27 cellular contexts compared by ENCODE assay signal in the genomic region with DNA sequence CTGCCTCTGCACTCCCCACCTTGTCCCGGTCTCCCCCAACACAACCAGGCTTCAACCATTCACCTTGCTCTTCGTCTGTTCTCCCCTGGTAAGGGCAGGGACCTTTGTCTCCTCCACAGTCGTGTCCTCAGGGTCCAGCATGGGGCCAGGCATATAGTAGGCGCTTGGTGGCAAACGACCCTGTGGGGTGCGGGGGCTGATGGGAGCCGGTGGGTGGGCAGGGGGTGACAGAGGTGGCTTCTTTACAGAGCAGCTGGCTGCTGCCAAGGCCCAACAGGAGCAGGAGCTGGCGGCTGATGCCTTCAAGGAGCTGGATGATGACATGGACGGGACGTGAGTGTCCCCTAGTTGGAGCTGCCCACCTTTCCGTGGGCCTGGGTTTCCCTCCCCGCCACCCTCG. TPM values are rescaled to one million over a fixed set of nuclear protein-coding genes. Genes with fewer than 3 reads are reported as not detected.
A peak's percentile ranks its signal among the peaks of the same experiment; 100 is the strongest.
DNase-seq lines count a peak whose midpoint lies in the region; TF ChIP-seq lines count a peak whose summit lies in the region.
"Had no signal": no experiment of that assay in that cellular context is flagged by ENCODE, and none has a peak within 500 bp of the region (broad histone marks: within the 10 kb centered on the region; RNA-seq: fewer than 3 reads in every experiment).

No MANE protein-coding gene starts in this region.

- H3K4me1 Mint-ChIP-seq in MCF 10A (ENCODE audit: insufficient read depth, unreplicated experiment), result peaks cover 5% of the 10 kb centered on the region

- no peak overlapping the region for H4K91ac ChIP-seq in neuronal stem cell (ENCODE audit: low read depth, low read length, poor library complexity)

- H3K27ac ChIP-seq in mammary epithelial cell (ENCODE audit: insufficient read depth, low read depth, low read length) (no peak overlapping the region), breast epithelium (peak overlapping the region; percentile 80 to 83), neuronal stem cell (replicated peaks; ENCODE audit: low read length) (no peak overlapping the region)
- H3K27ac ChIP-seq: HL-60, SK-N-MC had no signal

- POLR2A ChIA-PET in MCF 10A (lab: Yijun Ruan, JAX), result no interaction called here

- H2AFZ ChIP-seq in mammary epithelial cell (ENCODE audit: low read depth, low read length) (no peak overlapping the region), neuronal stem cell (ENCODE audit: low read length) (no peak overlapping the region)

- CTCF ChIA-PET in MCF 10A (lab: Yijun Ruan, JAX) (interaction anchor here (0.6 to 2.3 kb wide), 4 partner anchors 64 to 745 kb away, joined by 3 to 6 read pairs (median 4); no protein-coding TSS in a partner anchor), mammary epithelial cell (lab: Charles Lee; ENCODE audit: low non-redundant PET) (interaction anchor here (0.7 kb wide), 1 partner anchor 36 kb away, joined by 3 read pairs; no protein-coding TSS in a partner anchor)

- in situ Hi-C loops in mammary epithelial cell (cut with MboI; ENCODE audit: low sequenced_read_pairs in 2 of 2), result no loop called here

- dilution Hi-C loops in mammary epithelial cell (cut with HindIII; ENCODE audit: low sequenced_read_pairs), result loop anchor here (5.0 kb wide), 1 partner anchor 43 kb away; no protein-coding TSS in a partner anchor

- H4K20me1 ChIP-seq in mammary epithelial cell (ENCODE audit: insufficient read depth, low read length), result no peaks in the 10 kb centered on the region

- H2BK15ac ChIP-seq in neuronal stem cell (ENCODE audit: low read length), result no peak overlapping the region

- no peak overlapping the region for H2BK5ac ChIP-seq in neuronal stem cell (ENCODE audit: low read length)

- no peak overlapping the region for H2BK120ac ChIP-seq in neuronal stem cell (ENCODE audit: low read depth, low read length)

- intact Hi-C loops in MCF 10A (cut with micrococcal nuclease) (loop anchor here (10.0 kb wide), 1 partner anchor 310 kb away; no protein-coding TSS in a partner anchor), mammary epithelial cell (cut with micrococcal nuclease) (loop anchor here (2.0 to 5.0 kb wide), 2 partner anchors 64 to 308 kb away; no protein-coding TSS in a partner anchor), breast epithelium (cut with DNase I; ENCODE audit: low total_unique reads) (no loop called here)

- H3K9me3 ChIP-seq in mammary epithelial cell (replicated peaks; ENCODE audit: insufficient read depth, low read length) (no peaks in the 10 kb centered on the region), breast epithelium (no peaks in the 10 kb centered on the region), neuronal stem cell (replicated peaks in 1 of 2; ENCODE audit: control insufficient read depth in 2 of 2, insufficient read depth in 1 of 2, low read depth in 1 of 2, low read length in 2 of 2) (no peaks in the 10 kb centered on the region)
- H3K9me3 ChIP-seq: BE2C had no signal

- H3K9me3 Mint-ChIP-seq in MCF 10A (ENCODE audit: unreplicated experiment), result no peaks in the 10 kb centered on the region

- TF ChIP-seq CTCF in MCF 10A (IDR thresholded peaks at IDR 0.05; ENCODE audit: unreplicated experiment), result no peak
- TF ChIP-seq CTCF in mammary epithelial cell (conservative IDR thresholded peaks at IDR 0.05 in 1 of 2, IDR thresholded peaks at IDR 0.05 in 1 of 2; ENCODE audit: extremely low read depth in 1 of 2, insufficient read depth in 1 of 2, low read depth in 1 of 2, low read length in 2 of 2), result no peak
- TF ChIP-seq CTCF in breast epithelium (IDR thresholded peaks at IDR 0.05), result no peak

- 66% methylated on average over 6 of the region's 13 CpGs for WGBS in mammary epithelial cell (ENCODE audit: low coverage, missing lambda C conversion rate)
- no CpG with 5 or more reads among the region's 13 CpGs for WGBS in neuronal stem cell (ENCODE audit: extremely low coverage in 2 of 2, insufficient read length in 2 of 2, insufficient replicate concordance in 1 of 2), 2 donors

- H3K9ac ChIP-seq in mammary epithelial cell (ENCODE audit: insufficient read depth, low read length) (no peak overlapping the region), neuronal stem cell (ENCODE audit: low read depth, low read length, poor library complexity) (no peak overlapping the region)

- H3K4me3 ChIP-seq in mammary epithelial cell (replicated peaks in 1 of 3; ENCODE audit: insufficient read depth in 1 of 3, low read depth in 2 of 3, low read length in 3 of 3) (no peak overlapping the region), H7 (ENCODE audit: insufficient read depth, low read depth, low read length) (no peak overlapping the region), breast epithelium (no peak overlapping the region), neuronal stem cell (ENCODE audit: low read length in 2 of 2) (no peak overlapping the region)
- H3K4me3 ChIP-seq: SK-N-MC had no signal

- H3K4me3 Mint-ChIP-seq in MCF 10A (ENCODE audit: unreplicated experiment), result no peak overlapping the region

- no peak overlapping the region for H2BK12ac ChIP-seq in neuronal stem cell (ENCODE audit: low read length)

- DNase-seq in MCF 10A (ENCODE audit: unreplicated experiment) (no peak), mammary epithelial cell (no peak), H7 (peak; percentile 43), breast epithelium (ENCODE audit: low spot score in 2 of 2) (no peak), neuronal stem cell (ENCODE audit: low spot score) (no peak), SKM-1 (lab: John Stamatoyannopoulos, UW; ENCODE audit: unreplicated experiment) (no peak), SK-N-DZ (ENCODE audit: low spot score) (no peak)
- no peak for DNase-seq in stimulated activated CD4-positive, alpha-beta T cell treated with anti-CD3 and anti-CD28 coated beads, Interleukin-15, amount 100 ng/mL, for 24 hours
- DNase-seq: 8988T, ACHN, BE2C, Calu3, DMS79 treated with DMSO at 0.1 percent for 48 hours, GF-D8, Kasumi-1, MV-4-11, NCI-H1105, NCI-H1436 treated with DMSO at 0.1 percent for 48 hours, NCI-H1930, NCI-H2227 treated with DMSO at 0.1 percent for 48 hours, NCI-H526 treated with DMSO at 0.1 percent for 48 hours, RPMI8226, SHP77 treated with DMSO at 0.1 percent for 48 hours had no signal

- peaks cover 16% of the 10 kb centered on the region for H3K4me1 ChIP-seq in mammary epithelial cell (ENCODE audit: insufficient read depth, low read length)
- H3K4me1 ChIP-seq in breast epithelium, result no peaks in the 10 kb centered on the region
- no peaks in the 10 kb centered on the region for H3K4me1 ChIP-seq in neuronal stem cell (ENCODE audit: control insufficient read depth in 2 of 2, insufficient read depth in 1 of 2, low read depth in 1 of 2, low read length in 2 of 2)
- H3K4me1 ChIP-seq: BE2C had no signal

- TF ChIP-seq POLR2A in breast epithelium (IDR thresholded peaks at IDR 0.05), result no peak

- peaks cover 3% of the 10 kb centered on the region for H3K79me1 ChIP-seq in neuronal stem cell (ENCODE audit: low read depth, low read length)

- no peaks in the 10 kb centered on the region for H3K27me3 ChIP-seq in mammary epithelial cell (ENCODE audit: insufficient read depth, low read length)
- no peaks in the 10 kb centered on the region for H3K27me3 ChIP-seq in H7 (ENCODE audit: control insufficient read depth, insufficient read depth, low read length)
- no peaks in the 10 kb centered on the region for H3K27me3 ChIP-seq in breast epithelium
- no peaks in the 10 kb centered on the region for H3K27me3 ChIP-seq in neuronal stem cell (ENCODE audit: control insufficient read depth in 3 of 3, insufficient read depth in 3 of 3, low read depth in 1 of 3, low read length in 3 of 3)
- H3K27me3 ChIP-seq: BE2C had no signal

- no peak overlapping the region for H3K4ac ChIP-seq in neuronal stem cell (ENCODE audit: low read length)

- H3K23ac ChIP-seq in neuronal stem cell (ENCODE audit: low read depth, low read length, poor library complexity), result peak overlapping the region; percentile 55

- no peak overlapping the region for H3K4me2 ChIP-seq in mammary epithelial cell (ENCODE audit: insufficient read depth, low read depth, low read length)
- no peak overlapping the region for H3K4me2 ChIP-seq in neuronal stem cell (ENCODE audit: insufficient read depth, low read length, poor library complexity, severe bottlenecking)

- no peak overlapping the region for H4K8ac ChIP-seq in neuronal stem cell (ENCODE audit: low read depth, low read length)

- H3K36me3 ChIP-seq in mammary epithelial cell (ENCODE audit: insufficient read depth, low read length) (peaks cover 11% of the 10 kb centered on the region), H7 (replicated peaks; ENCODE audit: control insufficient read depth, insufficient read depth, low read length) (peaks cover 26% of the 10 kb centered on the region), breast epithelium (peaks cover 17% of the 10 kb centered on the region), neuronal stem cell (replicated peaks in 1 of 2; ENCODE audit: control insufficient read depth in 2 of 2, insufficient read depth in 2 of 2, low read length in 2 of 2) (peaks cover 57 to 100% of the 10 kb centered on the region in 2 donors)

- H3K27me3 Mint-ChIP-seq in MCF 10A (ENCODE audit: insufficient read depth, unreplicated experiment), result no peaks in the 10 kb centered on the region

- BruUV-seq in MCF 10A (replicated peaks; lab: Mats Ljungman, UMichigan) (no TSS peak), mammary epithelial cell (replicated peaks; lab: Mats Ljungman, UMichigan) (no TSS peak)

- H3K14ac ChIP-seq in neuronal stem cell (ENCODE audit: low read length), result no peak overlapping the region

- H3K36me3 Mint-ChIP-seq in MCF 10A (ENCODE audit: insufficient read depth, unreplicated experiment), result peaks cover 46% of the 10 kb centered on the region

- H3K18ac ChIP-seq in neuronal stem cell (ENCODE audit: low read length), result no peak overlapping the region

- peaks cover 33% of the 10 kb centered on the region for H3K79me2 ChIP-seq in mammary epithelial cell (ENCODE audit: insufficient read depth, low read length)

- H2AK5ac ChIP-seq in neuronal stem cell (ENCODE audit: low read depth, low read length), result no peak overlapping the region

- H3K27ac Mint-ChIP-seq in MCF 10A (ENCODE audit: low read depth, unreplicated experiment), result peak overlapping the region; percentile 87

RNA-seq across cellular contexts. Expression of gene PRKCSH, which starts 9.7 kb away (rescaled TPM):
- total RNA-seq in MCF 10A (2022), result 224 and 257 TPM in 2 replicates
- 100 to 1,000 TPM; 118 to 290 TPM for total RNA-seq in mammary epithelial cell
- polyA plus RNA-seq in mammary epithelial cell, result 88.9 TPM
- polyA minus RNA-seq in mammary epithelial cell, result 239 TPM
- 97.7 and 108 TPM in 2 replicates for total RNA-seq in H7 (2014; rRNA removed; shearing (Covaris generic))
- 10 to 100 TPM; 69.5 to 95.9 (median 92.1) TPM for total RNA-seq in breast epithelium
- polyA plus RNA-seq in neuronal stem cell (2013, experiment 1 of 2), result 199 TPM
- polyA plus RNA-seq in neuronal stem cell (2013, experiment 2 of 2), result 201 TPM
- 54.2 and 58.9 TPM in 2 replicates for polyA plus RNA-seq in SK-N-DZ (2014; cell fraction: cytosol; rRNA removed)
- 111 and 113 TPM in 2 replicates for polyA plus RNA-seq in SK-N-DZ (2014; cell fraction: nucleus; rRNA removed)

RNA-seq across cellular contexts. Expression of gene ODAD3, which starts 10.2 kb away (rescaled TPM):
- total RNA-seq in MCF 10A (2022), result 0.30 TPM in 1 of 2 replicates, not detected in the other
- total RNA-seq in mammary epithelial cell, result 1 to 10 TPM in 1 of 2 donors, under 1 TPM in 1; 0.17 to 1.1 TPM
- polyA plus RNA-seq in mammary epithelial cell, result 0.32 TPM
- polyA minus RNA-seq in mammary epithelial cell, result not detected
- total RNA-seq in H7 (2014; rRNA removed; shearing (Covaris generic)), result 0.66 and 1.4 TPM in 2 replicates
- under 1 TPM in 2 of 3 donors, not detected in 1; 0.33 to 0.59 TPM for total RNA-seq in breast epithelium
- 0.91 TPM for polyA plus RNA-seq in neuronal stem cell (2013, experiment 1 of 2)
- polyA plus RNA-seq in neuronal stem cell (2013, experiment 2 of 2), result 1.2 TPM
- 0.42 and 6.6 TPM in 2 replicates for polyA plus RNA-seq in SK-N-DZ (2014; cell fraction: cytosol; rRNA removed)
- polyA plus RNA-seq in SK-N-DZ (2014; cell fraction: nucleus; rRNA removed), result 10.7 TPM in 1 of 2 replicates, not detected in the other
- total RNA-seq: Calu3 had no signal

RNA-seq across cellular contexts. Expression of gene RGL3, which starts 26.0 kb away (rescaled TPM):
- total RNA-seq in MCF 10A (2022), result not detected in 2 replicates
- 1 to 10 TPM in 1 of 2 donors, under 1 TPM in 1; 0.24 to 1.8 TPM for total RNA-seq in mammary epithelial cell
- polyA plus RNA-seq in mammary epithelial cell, result 0.20 TPM
- polyA minus RNA-seq in mammary epithelial cell, result not detected
- 1.6 and 7.8 TPM in 2 replicates for total RNA-seq in H7 (2014; rRNA removed; shearing (Covaris generic))
- 10 to 100 TPM in 1 of 3 donors, 1 to 10 TPM in 2; 3.7 to 18.4 (median 9.8) TPM for total RNA-seq in breast epithelium
- 0.66 TPM for polyA plus RNA-seq in neuronal stem cell (2013, experiment 1 of 2)
- polyA plus RNA-seq in neuronal stem cell (2013, experiment 2 of 2), result 0.51 TPM
- polyA plus RNA-seq in SK-N-DZ (2014; cell fraction: cytosol; rRNA removed), result not detected in 2 replicates
- polyA plus RNA-seq in SK-N-DZ (2014; cell fraction: nucleus; rRNA removed), result not detected in 2 replicates

RNA-seq across cellular contexts. Expression of gene ELAVL3, which starts 35.7 kb away (rescaled TPM):
- 0.54 TPM in 1 of 2 replicates, not detected in the other for total RNA-seq in MCF 10A (2022)
- total RNA-seq in mammary epithelial cell, result not detected
- polyA plus RNA-seq in mammary epithelial cell, result not detected
- polyA minus RNA-seq in mammary epithelial cell, result not detected
- total RNA-seq in H7 (2014; rRNA removed; shearing (Covaris generic)), result 0.17 and 0.52 TPM in 2 replicates
- total RNA-seq in breast epithelium, result not detected
- polyA plus RNA-seq in neuronal stem cell (2013, experiment 1 of 2), result 0.98 TPM
- polyA plus RNA-seq in neuronal stem cell (2013, experiment 2 of 2), result 0.86 TPM
- polyA plus RNA-seq in SK-N-DZ (2014; cell fraction: cytosol; rRNA removed), result 66.4 and 88.5 TPM in 2 replicates
- 47.9 and 77.2 TPM in 2 replicates for polyA plus RNA-seq in SK-N-DZ (2014; cell fraction: nucleus; rRNA removed)
- total RNA-seq: Calu3, M059J, NCI-H460 had no signal

Comparison
In these comparisons a context has a peak if more than half of its experiments do, and no peak if none do; other contexts are left out.
1. H3K27ac ChIP-seq: peak in breast epithelium (2 of 2); none in mammary epithelial cell (single experiment) and neuronal stem cell (single experiment).